ENCODE assay signal across 17 cellular contexts in genomic region chr11:2752204-2752772, GRCh38. TPM values are rescaled to one million over a fixed set of nuclear protein-coding genes. Genes with fewer than 3 reads are reported as not detected.
DNase-seq lines count a peak whose midpoint lies in the region; ATAC-seq, FAIRE-seq and TF ChIP-seq lines count a peak whose summit lies in the region.
"Had no signal": no experiment of that assay in that cellular context is flagged by ENCODE, and none has a peak within 500 bp of the region (broad histone marks: within the 10 kb centered on the region; RNA-seq: fewer than 3 reads in every experiment).

No MANE protein-coding gene starts in this region.

- peaks cover 27% of the 10 kb centered on the region for H3K27me3 Mint-ChIP-seq in astrocyte (ENCODE audit: low read depth, unreplicated experiment)
- H3K27me3 Mint-ChIP-seq: activated T-helper 17 cell treated with anti-CD3 and anti-CD28 coated beads, Interleukin-2, amount 50 U/mL, for 72 hours had no signal

- H3K4me3 Mint-ChIP-seq in astrocyte (ENCODE audit: unreplicated experiment) = no peak overlapping the region
- H3K4me3 Mint-ChIP-seq: activated T-helper 17 cell treated with anti-CD3 and anti-CD28 coated beads, Interleukin-2, amount 50 U/mL, for 72 hours; natural killer cell had no signal

- peaks cover 6% of the 10 kb centered on the region for H3K9me3 Mint-ChIP-seq in astrocyte (ENCODE audit: unreplicated experiment)
- H3K9me3 Mint-ChIP-seq: natural killer cell had no signal

- no peaks in the 10 kb centered on the region for H3K36me3 ChIP-seq in left ventricle myocardium inferior
- no peaks in the 10 kb centered on the region for H3K36me3 ChIP-seq in astrocyte (ENCODE audit: insufficient read depth, low read length)
- H3K36me3 ChIP-seq: ascending aorta, lower lobe of right lung, right atrium auricular region, suprapubic skin had no signal

- H3K9ac ChIP-seq in astrocyte (ENCODE audit: low read length) = no peak overlapping the region

- peaks cover 14% of the 10 kb centered on the region for H3K9me3 ChIP-seq in left ventricle myocardium inferior (replicated peaks)
- H3K9me3 ChIP-seq in astrocyte (ENCODE audit: insufficient read depth, low read depth, low read length) = peaks cover 2% of the 10 kb centered on the region
- H3K9me3 ChIP-seq: lower lobe of right lung, right atrium auricular region, suprapubic skin had no signal

- H3K27me3 ChIP-seq in left ventricle myocardium inferior (ENCODE audit: low read depth) (no peaks in the 10 kb centered on the region), astrocyte (ENCODE audit: insufficient read depth, low read length) (peaks cover 12% of the 10 kb centered on the region)
- H3K27me3 ChIP-seq: ascending aorta, right atrium auricular region had no signal

- H3K4me3 ChIP-seq in left ventricle myocardium inferior (no peak overlapping the region), astrocyte (ENCODE audit: insufficient read depth, low read depth, low read length) (no peak overlapping the region)
- H3K4me3 ChIP-seq: ascending aorta, lower lobe of right lung, right atrium auricular region, suprapubic skin had no signal

- intact Hi-C loops in left ventricle myocardium inferior (cut with micrococcal nuclease) = no loop called here
- intact Hi-C loops in left cardiac atrium (cut with DNase I) = no loop called here

- no peak overlapping the region for H3K27ac Mint-ChIP-seq in astrocyte (ENCODE audit: unreplicated experiment)
- H3K27ac Mint-ChIP-seq: activated T-helper 17 cell treated with anti-CD3 and anti-CD28 coated beads, Interleukin-2, amount 50 U/mL, for 72 hours; natural killer cell had no signal

- no peak for FAIRE-seq in astrocyte (lab: Jason Lieb, UNC)

- TF ChIP-seq CTCF in left ventricle myocardium inferior (IDR thresholded peaks at IDR 0.05; ENCODE audit: borderline replicate concordance) (no peak), astrocyte (IDR thresholded peaks at IDR 0.05; ENCODE audit: insufficient read depth, low read depth, low read length) (no peak)

- H3K4me1 Mint-ChIP-seq in astrocyte (ENCODE audit: low read depth, unreplicated experiment) = peaks cover 13% of the 10 kb centered on the region
- H3K4me1 Mint-ChIP-seq: activated T-helper 17 cell treated with anti-CD3 and anti-CD28 coated beads, Interleukin-2, amount 50 U/mL, for 72 hours; natural killer cell had no signal

- peak overlapping the region; percentile 15 for H3K4me2 ChIP-seq in astrocyte (ENCODE audit: low read length)

- H3K79me2 ChIP-seq in astrocyte (ENCODE audit: insufficient read depth, low read length) = no peaks in the 10 kb centered on the region

- ATAC-seq in left cardiac atrium (no peak), HG02623 (IDR thresholded peaks at IDR 0.05; ENCODE audit: unreplicated experiment) (no peak), HG03280 (IDR thresholded peaks at IDR 0.05; ENCODE audit: unreplicated experiment) (no peak)
- ATAC-seq: activated T-helper 17 cell treated with anti-CD3 and anti-CD28 coated beads, Interleukin-2, amount 50 U/mL, for 72 hours; natural killer cell had no signal

- H4K20me1 ChIP-seq in astrocyte (ENCODE audit: insufficient read depth, low read length) = no peaks in the 10 kb centered on the region

- no peaks in the 10 kb centered on the region for H3K4me1 ChIP-seq in left ventricle myocardium inferior
- H3K4me1 ChIP-seq in astrocyte (ENCODE audit: insufficient read depth, low read length) = peaks cover 17% of the 10 kb centered on the region
- H3K4me1 ChIP-seq: ascending aorta, lower lobe of right lung, right atrium auricular region had no signal

- no peak overlapping the region for H2AFZ ChIP-seq in astrocyte (ENCODE audit: low read depth, low read length)

- H3K36me3 Mint-ChIP-seq in astrocyte (ENCODE audit: low read depth, unreplicated experiment) = peaks cover 2% of the 10 kb centered on the region
- H3K36me3 Mint-ChIP-seq: natural killer cell had no signal

- no peak overlapping the region for H3K27ac ChIP-seq in left ventricle myocardium inferior (replicated peaks)
- no peak overlapping the region for H3K27ac ChIP-seq in astrocyte (ENCODE audit: low read depth, low read length)
- H3K27ac ChIP-seq: ascending aorta, lower lobe of right lung, right atrium auricular region, suprapubic skin had no signal

- DNase-seq in left ventricle myocardium inferior (peak; percentile 5), left cardiac atrium (no peak), astrocyte (ENCODE audit: low read depth) (peak; percentile 67), kidney tubule cell (ENCODE audit: low spot score) (peak; percentile 91), iPS-NIHi11 (ENCODE audit: low spot score) (no peak)
- no peak for DNase-seq in activated CD4-positive, alpha-beta T cell treated with anti-CD3 and anti-CD28 coated beads, Interleukin-2, amount 50 U/mL, for 1 hour
- DNase-seq: natural killer cell; NCI-H1092; NCI-H345; stimulated activated CD4-positive, alpha-beta T cell treated with anti-CD3 and anti-CD28 coated beads, Interleukin-2, amount 100 ng/mL, for 24 hours had no signal

RNA-seq across cellular contexts. Expression of gene KCNQ1OT1, which starts 52.5 kb away (rescaled TPM):
- total RNA-seq in left ventricle myocardium inferior = 0.33 TPM
- total RNA-seq in left cardiac atrium = under 1 TPM; 0.59 to 0.81 TPM
- 2.5 TPM in 2 replicates for total RNA-seq in astrocyte

Comparison
In these comparisons a context has a peak if more than half of its experiments do, and no peak if none do; other contexts are left out.
1. DNase-seq: peak in left ventricle myocardium inferior (single experiment), astrocyte (single experiment) and kidney tubule cell (single experiment); none in left cardiac atrium (single experiment), iPS-NIHi11 (single experiment) and activated CD4-positive, alpha-beta T cell treated with anti-CD3 and anti-CD28 coated beads, Interleukin-2, amount 50 U/mL, for 1 hour (single experiment).